ENCODE assay signal across 20 cellular contexts in the genomic region with DNA sequence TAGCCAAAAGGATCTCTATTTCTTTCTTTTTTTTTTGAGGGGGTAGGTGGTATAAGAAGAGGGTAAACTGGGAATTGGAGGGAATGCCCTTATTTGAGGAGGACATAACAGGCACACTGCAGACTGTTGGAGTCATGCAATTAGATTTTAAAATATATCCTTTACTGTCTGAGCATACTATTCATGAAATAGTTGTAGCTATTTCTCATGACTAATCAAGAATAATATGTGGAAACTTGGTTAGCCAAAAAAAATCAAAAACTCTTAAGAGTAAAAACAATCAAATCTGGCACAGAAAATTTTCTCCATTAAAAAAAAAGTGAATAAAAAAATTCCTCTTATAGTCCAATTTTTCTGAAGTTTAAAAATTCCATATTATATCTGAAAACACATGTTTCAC.
DNase-seq lines count a peak whose midpoint lies in the region; ATAC-seq, FAIRE-seq and TF ChIP-seq lines count a peak whose summit lies in the region.
"Had no signal": no experiment of that assay in that cellular context is flagged by ENCODE, and none has a peak within 500 bp of the region (broad histone marks: within the 10 kb centered on the region; RNA-seq: fewer than 3 reads in every experiment).

No MANE protein-coding gene starts in this region.

- H3K4me1 ChIP-seq in mucosa of descending colon (ENCODE audit: low read depth): no peaks in the 10 kb centered on the region
- H3K4me1 ChIP-seq: BLaER1 treated with 17β-estradiol and CSF1 and Interleukin-3, amounts not matched to agents 10 nM and 100 nM; SJCRH30 had no signal

- ATAC-seq in mucosa of descending colon: no peak
- ATAC-seq in left ventricle myocardium superior: no peak
- no peak for ATAC-seq in GM21367 (IDR thresholded peaks at IDR 0.05; ENCODE audit: unreplicated experiment)
- ATAC-seq: GM12878 had no signal

- H3K9me3 ChIP-seq in mucosa of descending colon: no peaks in the 10 kb centered on the region
- H3K9me3 ChIP-seq: SJCRH30 had no signal

- H3K4me3 ChIP-seq in astrocyte of the spinal cord (ENCODE audit: low read depth, low read length) (no peak overlapping the region), mucosa of descending colon (no peak overlapping the region)
- H3K4me3 ChIP-seq: BLaER1 treated with 17β-estradiol and CSF1 and Interleukin-3, amounts not matched to agents 10 nM and 100 nM; GM12878; SJCRH30 had no signal

- DNase-seq in astrocyte of the spinal cord (ENCODE audit: low read depth, low spot score) (peak; percentile 4), fibroblast of peridontal ligament (ENCODE audit: extremely low read depth) (peak; percentile 53), stromal cell of bone marrow (ENCODE audit: low read depth) (peak; percentile 45), mucosa of descending colon (no peak), left ventricle myocardium superior (no peak)
- DNase-seq: DMS 273 treated with DMSO at 0.1 percent for 48 hours; EL; H7; Kasumi-1; NCI-H1417 treated with DMSO at 0.1 percent for 48 hours; NCI-H2081; NCI-H2227 treated with DMSO at 0.1 percent for 48 hours; NCI-H69; NK-92 treated with Interleukin-12 subunit alpha and Interleukin-12 subunit beta, amount 100 ng/mL, for 24 hours; SJCRH30 had no signal

- H3K36me3 ChIP-seq in mucosa of descending colon (ENCODE audit: low read depth): no peaks in the 10 kb centered on the region

- in situ Hi-C loops in astrocyte of the spinal cord (cut with HindIII; ENCODE audit: low sequenced_read_pairs): no loop called here

- peak; percentile 79 for FAIRE-seq in G401.6 (lab: Jason Lieb, UNC)
- FAIRE-seq: GM12878, GM18507 had no signal

- no peak for TF ChIP-seq CTCF in astrocyte of the spinal cord (IDR thresholded peaks at IDR 0.05; ENCODE audit: low read depth, low read length)
- TF ChIP-seq CTCF in mucosa of descending colon (IDR thresholded peaks at IDR 0.05): no peak

- intact Hi-C loops in mucosa of descending colon (cut with DNase I, micrococcal nuclease): no loop called here
- intact Hi-C loops in left ventricle myocardium superior (cut with micrococcal nuclease): no loop called here

Comparison
In these comparisons a context has a peak if more than half of its experiments do, and no peak if none do; other contexts are left out.
1. DNase-seq: peak in astrocyte of the spinal cord (single experiment), fibroblast of peridontal ligament (single experiment) and stromal cell of bone marrow (single experiment); none in mucosa of descending colon (0 of 3) and left ventricle myocardium superior (single experiment).